In genomic region chr17:47735139-47735464, GRCh38 we compare ENCODE assay signal across 15 cellular contexts. TPM values are rescaled to one million over a fixed set of nuclear protein-coding genes. Genes with fewer than 3 reads are reported as not detected.
DNase-seq lines count a peak whose midpoint lies in the region; ATAC-seq and TF ChIP-seq lines count a peak whose summit lies in the region.
"Had no signal": no experiment of that assay in that cellular context is flagged by ENCODE, and none has a peak within 500 bp of the region (broad histone marks: within the 10 kb centered on the region; RNA-seq: fewer than 3 reads in every experiment).

No MANE protein-coding gene starts in this region.

- intact Hi-C loops in CD14-positive monocyte (cut with micrococcal nuclease) = no loop called here
- intact Hi-C loops in activated T-helper 2 cell treated with anti-CD3 and anti-CD28 coated beads, Interferon-gamma antibody, Interleukin-2, Interleukin-4, amounts not matched to agents 10 μg/mL and 5 μg/mL and 100 μg/mL, durations not matched to agents 14 hours and 24 hours and 36 hours (cut with micrococcal nuclease) = no loop called here

- peaks cover 48 to 56% (median 52%) of the 10 kb centered on the region in 3 donors for H3K27me3 Mint-ChIP-seq in CD14-positive monocyte (ENCODE audit: low read depth in 3 of 3)
- no peaks in the 10 kb centered on the region for H3K27me3 Mint-ChIP-seq in activated T-helper 2 cell treated with anti-CD3 and anti-CD28 coated beads, Interferon-gamma antibody, Interleukin-2, Interleukin-4, amounts not matched to agents 10 μg/mL and 5 μg/mL and 100 μg/mL, durations not matched to agents 14 hours and 24 hours and 36 hours (ENCODE audit: low read depth)
- peaks cover 2 to 11% (median 7%) of the 10 kb centered on the region in 5 donors for H3K27me3 Mint-ChIP-seq in naive thymus-derived CD8-positive, alpha-beta T cell

- peaks cover 2 to 7% of the 10 kb centered on the region in 2 donors for H3K36me3 Mint-ChIP-seq in CD14-positive monocyte
- peaks cover 40% of the 10 kb centered on the region for H3K36me3 Mint-ChIP-seq in activated T-helper 2 cell treated with anti-CD3 and anti-CD28 coated beads, Interferon-gamma antibody, Interleukin-2, Interleukin-4, amounts not matched to agents 10 μg/mL and 5 μg/mL and 100 μg/mL, durations not matched to agents 14 hours and 24 hours and 36 hours (ENCODE audit: low read depth)
- H3K36me3 Mint-ChIP-seq in naive thymus-derived CD8-positive, alpha-beta T cell = no peaks in the 10 kb centered on the region

- DNase-seq in CD14-positive monocyte (ENCODE audit: low spot score) (no peak), D341Med (ENCODE audit: low spot score) (peak; percentile 21), MV-4-11 (lab: John Stamatoyannopoulos, UW) (no peak), KG1 (lab: John Stamatoyannopoulos, UW) (no peak)
- DNase-seq in activated T-helper 2 cell treated with anti-CD3 and anti-CD28 coated beads, Interferon-gamma antibody, Interleukin-2, Interleukin-4, amounts not matched to agents 10 μg/mL and 5 μg/mL and 100 μg/mL, durations not matched to agents 14 hours and 24 hours and 36 hours (ENCODE audit: low spot score) = no peak
- no peak for DNase-seq in naive thymus-derived CD8-positive, alpha-beta T cell
- DNase-seq: BE2C, NCI-H2029, NCI-H526, thyroid gland had no signal

- peaks cover 0 to 14% (median 3%) of the 10 kb centered on the region in 7 donors for H3K9me3 Mint-ChIP-seq in CD14-positive monocyte
- H3K9me3 Mint-ChIP-seq in activated T-helper 2 cell treated with anti-CD3 and anti-CD28 coated beads, Interferon-gamma antibody, Interleukin-2, Interleukin-4, amounts not matched to agents 10 μg/mL and 5 μg/mL and 100 μg/mL, durations not matched to agents 14 hours and 24 hours and 36 hours = no peaks in the 10 kb centered on the region
- H3K9me3 Mint-ChIP-seq in naive thymus-derived CD8-positive, alpha-beta T cell = no peaks in the 10 kb centered on the region

- POLR2A ChIA-PET in naive thymus-derived CD8-positive, alpha-beta T cell (lab: Charles Lee) = interaction anchor here (0.6 to 1.4 kb wide), 3 partner anchors 36 to 84 kb away, joined by 3 to 6 read pairs (median 3); no protein-coding TSS in a partner anchor

- no peak for ATAC-seq in naive thymus-derived CD8-positive, alpha-beta T cell
- ATAC-seq in HG03457 (IDR thresholded peaks at IDR 0.05; ENCODE audit: unreplicated experiment) (no peak), GM19395 (IDR thresholded peaks at IDR 0.05; ENCODE audit: unreplicated experiment) (no peak)

- H3K4me1 Mint-ChIP-seq in CD14-positive monocyte = peaks cover 12% of the 10 kb centered on the region
- H3K4me1 Mint-ChIP-seq in activated T-helper 2 cell treated with anti-CD3 and anti-CD28 coated beads, Interferon-gamma antibody, Interleukin-2, Interleukin-4, amounts not matched to agents 10 μg/mL and 5 μg/mL and 100 μg/mL, durations not matched to agents 14 hours and 24 hours and 36 hours (ENCODE audit: low read depth) = peaks cover 49% of the 10 kb centered on the region
- peaks cover 17 to 58% (median 30%) of the 10 kb centered on the region in 4 donors for H3K4me1 Mint-ChIP-seq in naive thymus-derived CD8-positive, alpha-beta T cell

- TF ChIP-seq CTCF in CD14-positive monocyte (IDR thresholded peaks at IDR 0.05) = no peak

- H3K4me3 Mint-ChIP-seq in CD14-positive monocyte = peak overlapping the region; percentile 74 to 94
- H3K4me3 Mint-ChIP-seq in activated T-helper 2 cell treated with anti-CD3 and anti-CD28 coated beads, Interferon-gamma antibody, Interleukin-2, Interleukin-4, amounts not matched to agents 10 μg/mL and 5 μg/mL and 100 μg/mL, durations not matched to agents 14 hours and 24 hours and 36 hours (ENCODE audit: low read depth) = peak overlapping the region; percentile 100
- peak overlapping the region; percentile 45 to 98 (median 78) for H3K4me3 Mint-ChIP-seq in naive thymus-derived CD8-positive, alpha-beta T cell

- no peak overlapping the region for H3K27ac Mint-ChIP-seq in CD14-positive monocyte
- peak overlapping the region; percentile 72 for H3K27ac Mint-ChIP-seq in activated T-helper 2 cell treated with anti-CD3 and anti-CD28 coated beads, Interferon-gamma antibody, Interleukin-2, Interleukin-4, amounts not matched to agents 10 μg/mL and 5 μg/mL and 100 μg/mL, durations not matched to agents 14 hours and 24 hours and 36 hours
- peak overlapping the region in 5 of 10 donors; percentile 48 to 93 (median 79) for H3K27ac Mint-ChIP-seq in naive thymus-derived CD8-positive, alpha-beta T cell

RNA-seq across cellular contexts. Expression of gene TBX21, which starts 2.1 kb away (rescaled TPM):
- polyA plus RNA-seq in CD14-positive monocyte = under 1 TPM; 0.13 to 0.16 TPM
- 40.4 and 40.6 TPM in 2 replicates for total RNA-seq in activated T-helper 2 cell treated with anti-CD3 and anti-CD28 coated beads, Interferon-gamma antibody, Interleukin-2, Interleukin-4, amounts not matched to agents 10 μg/mL and 5 μg/mL and 100 μg/mL, durations not matched to agents 14 hours and 24 hours and 36 hours
- total RNA-seq in naive thymus-derived CD8-positive, alpha-beta T cell = 1 to 10 TPM; 1.6 to 2.1 TPM
- polyA plus RNA-seq in naive thymus-derived CD8-positive, alpha-beta T cell = 10 to 100 TPM in 1 of 3 donors, 1 to 10 TPM in 1, under 1 TPM in 1; 0.42 to 27.4 (median 1.3) TPM
- total RNA-seq: ascending aorta had no signal
- polyA plus RNA-seq: neural cell, SK-N-SH had no signal

RNA-seq across cellular contexts. Expression of gene TBKBP1, which starts 41.1 kb away (rescaled TPM):
- under 1 TPM; 0.22 to 0.45 TPM for polyA plus RNA-seq in CD14-positive monocyte
- total RNA-seq in activated T-helper 2 cell treated with anti-CD3 and anti-CD28 coated beads, Interferon-gamma antibody, Interleukin-2, Interleukin-4, amounts not matched to agents 10 μg/mL and 5 μg/mL and 100 μg/mL, durations not matched to agents 14 hours and 24 hours and 36 hours = 9.8 and 11.3 TPM in 2 replicates
- total RNA-seq in naive thymus-derived CD8-positive, alpha-beta T cell = 1 to 10 TPM; 1.4 to 3.1 TPM
- under 1 TPM in 2 of 3 donors, not detected in 1; 0.07 to 0.59 TPM for polyA plus RNA-seq in naive thymus-derived CD8-positive, alpha-beta T cell

Comparison
In these comparisons a context has a peak if more than half of its experiments do, and no peak if none do; other contexts are left out.
1. RNA of gene TBX21, which starts 2.1 kb away (total RNA-seq): 40.4 to 40.6 TPM in activated T-helper 2 cell treated with anti-CD3 and anti-CD28 coated beads, Interferon-gamma antibody, Interleukin-2, Interleukin-4, amounts not matched to agents 10 μg/mL and 5 μg/mL and 100 μg/mL, durations not matched to agents 14 hours and 24 hours and 36 hours; 1.6 to 2.1 TPM in naive thymus-derived CD8-positive, alpha-beta T cell; every median in the first group is over 10 times any median in the second.
2. Peak in every context shown above with its lines, with median percentiles within 50 percentile points of each other: H3K4me3 Mint-ChIP-seq.